ENCODE assay signal across 19 cellular contexts in genomic region chr9:81256368-81256767, GRCh38.
"Had no signal": no experiment of that assay in that cellular context is flagged by ENCODE, and none has a peak within 500 bp of the region (broad histone marks: within the 10 kb centered on the region; RNA-seq: fewer than 3 reads in every experiment).

No MANE protein-coding gene starts in this region.

- H3K4me1 ChIP-seq: suprapubic skin, thyroid gland, upper lobe of right lung, vagina had no signal

- H3K4me3 ChIP-seq: dorsolateral prefrontal cortex, suprapubic skin, thyroid gland, upper lobe of right lung, vagina had no signal

- FAIRE-seq: islet of Langerhans had no signal

- ATAC-seq: naive thymus-derived CD4-positive, alpha-beta T cell; right cardiac atrium; stimulated activated effector memory CD8-positive, alpha-beta T cell treated with anti-CD3 and anti-CD28 coated beads, Interleukin-12 subunit alpha, Interleukin-12 subunit beta, amount 100 ng/mL, for 72 hours; stimulated activated naive CD8-positive, alpha-beta T cell treated with anti-CD3 and anti-CD28 coated beads, Interleukin-15, Interleukin-2, amounts not matched to agents 100 U/mL and 50 U/mL, for 24 hours; upper lobe of right lung had no signal

- H3K9me3 ChIP-seq: suprapubic skin, thyroid gland, upper lobe of right lung, vagina had no signal

- H3K36me3 ChIP-seq: suprapubic skin, thyroid gland, upper lobe of right lung, vagina had no signal

- H3K27me3 ChIP-seq: dorsolateral prefrontal cortex, suprapubic skin, thyroid gland, upper lobe of right lung, vagina had no signal

- H3K27ac ChIP-seq: dorsolateral prefrontal cortex, suprapubic skin, thyroid gland, upper lobe of right lung, vagina had no signal

- DNase-seq: cortex of kidney; dorsolateral prefrontal cortex; effector CD8-positive, alpha-beta T cell; foreskin melanocyte; hippocampal formation; kidney glomerular epithelial cell; mesendoderm; naive thymus-derived CD4-positive, alpha-beta T cell; nephron progenitor cell; right cardiac atrium; stimulated activated CD4-positive, alpha-beta T cell treated with anti-CD3 and anti-CD28 coated beads, Interleukin-4, amount 100 ng/mL, for 1 hour; stimulated activated CD8-positive, alpha-beta memory T cell treated with anti-CD3 and anti-CD28 coated beads, Interleukin-4, amount 100 ng/mL, for 48 hours; stimulated activated naive CD8-positive, alpha-beta T cell treated with anti-CD3 and anti-CD28 coated beads, Interleukin-15, Interleukin-2, amounts not matched to agents 100 U/mL and 50 U/mL, for 24 hours; thyroid gland; upper lobe of right lung had no signal
